In the genomic region with DNA sequence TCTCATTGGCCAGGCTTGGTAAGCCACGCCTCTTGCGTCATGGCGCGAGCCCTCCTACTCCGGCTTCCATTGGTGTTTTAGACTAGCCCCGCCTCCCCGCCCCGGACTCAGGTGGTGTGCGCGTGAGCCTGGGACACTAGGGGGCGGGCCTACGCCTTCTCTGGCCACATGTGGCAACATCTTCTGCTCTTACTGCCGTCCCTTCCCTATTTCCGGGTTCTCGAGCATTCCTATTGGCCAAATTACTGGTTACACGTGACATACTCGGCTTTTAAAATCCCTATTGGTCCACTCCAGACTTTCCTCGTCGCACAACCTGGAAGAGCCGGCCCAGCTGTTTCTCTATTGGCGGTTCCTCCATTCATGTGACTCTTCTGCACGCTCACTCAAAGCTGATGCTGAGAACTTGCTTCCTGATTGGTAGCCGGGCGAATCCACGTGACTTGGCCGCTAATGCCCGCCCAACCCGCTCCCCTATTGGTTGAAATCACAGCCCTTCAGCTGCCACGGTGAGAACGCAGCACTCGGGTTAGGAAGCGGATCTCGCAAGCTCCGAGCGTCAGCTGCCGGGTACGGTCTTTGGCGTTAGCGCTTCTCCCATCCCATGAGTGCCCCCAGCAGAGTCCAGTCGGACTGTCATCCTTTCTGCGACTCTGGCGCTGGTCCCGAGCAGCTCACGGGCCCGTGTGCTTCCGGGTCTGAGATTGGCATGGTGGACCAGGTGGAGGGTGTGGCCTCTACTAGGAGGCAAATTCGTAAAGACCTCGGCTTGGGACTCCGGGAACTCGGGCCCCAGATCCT, we compare ENCODE assay signal across 8 cellular contexts. TPM values are rescaled to one million over a fixed set of nuclear protein-coding genes. Genes with fewer than 3 reads are reported as not detected.
DNase-seq lines count a peak whose midpoint lies in the region; ATAC-seq and TF ChIP-seq lines count a peak whose summit lies in the region.

BLOC1S3 (plus strand) TSS at position 523 of the 801 bp plus-strand sequence. CDS start 513 bp downstream, outside the sequence.

- H3K4me3 ChIP-seq in BE2C (ENCODE audit: low read depth, low read length) (peak within 1 kb of the TSS; percentile 98), choroid plexus epithelial cell (ENCODE audit: low read depth, low read length) (peak within 1 kb of the TSS; percentile 99), kidney epithelial cell (ENCODE audit: low read depth, low read length) (peak within 1 kb of the TSS; percentile 82)

- peak; percentile 76 for TF ChIP-seq POLR2A in GM19193 (IDR thresholded peaks at IDR 0.05; ENCODE audit: extremely low read depth, insufficient read depth, insufficient read length)

- no peaks in the 10 kb centered on the region for H3K9me3 ChIP-seq in BE2C

- no peaks in the 10 kb centered on the region for H3K36me3 ChIP-seq in BE2C
- H3K36me3 ChIP-seq in kidney epithelial cell (ENCODE audit: control insufficient read depth, insufficient read depth, low read length) = no peaks in the 10 kb centered on the region

- peak; percentile 100 for DNase-seq in BE2C
- peak; percentile 99 for DNase-seq in NCI-H510A treated with DMSO at 0.1 percent for 48 hours (lab: John Stamatoyannopoulos, UW)
- peak; percentile 99 for DNase-seq in activated CD4-positive, alpha-beta T cell treated with anti-CD3 and anti-CD28 coated beads for 24 hours (ENCODE audit: low read depth in 2 of 2)
- DNase-seq in choroid plexus epithelial cell (ENCODE audit: low read depth) = peak; percentile 100
- DNase-seq in kidney epithelial cell (ENCODE audit: low read depth) = peak; percentile 100
- DNase-seq in stimulated activated CD4-positive, alpha-beta T cell treated with anti-CD3 and anti-CD28 coated beads, Interleukin-15, amount 100 ng/mL, for 48 hours (ENCODE audit: low read depth in 2 of 2) = peak; percentile 100

- no peaks in the 10 kb centered on the region for H3K4me1 ChIP-seq in BE2C

- ATAC-seq in HG03439 (IDR thresholded peaks at IDR 0.05; ENCODE audit: unreplicated experiment) = peak; percentile 89

- no peaks in the 10 kb centered on the region for H3K27me3 ChIP-seq in BE2C
- H3K27me3 ChIP-seq in kidney epithelial cell (ENCODE audit: control insufficient read depth, insufficient read depth, low read length) = no peaks in the 10 kb centered on the region

- TF ChIP-seq CTCF in BE2C (IDR thresholded peaks at IDR 0.05; ENCODE audit: low read depth, low read length) = peak; percentile 41
- peak; percentile 32 for TF ChIP-seq CTCF in choroid plexus epithelial cell (conservative IDR thresholded peaks at IDR 0.05; ENCODE audit: low read depth, low read length)
- TF ChIP-seq CTCF in kidney epithelial cell (IDR thresholded peaks at IDR 0.05; ENCODE audit: insufficient read depth, low read length, poor library complexity, severe bottlenecking) = peak; percentile 29

RNA-seq across cellular contexts. Expression of gene BLOC1S3, which starts in this region (rescaled TPM):
- 12.6 TPM for polyA plus RNA-seq in BE2C (2012; ENCODE audit: insufficient read depth, insufficient read length, low read depth)
- total RNA-seq in kidney epithelial cell = 21.9 and 25.0 TPM in 2 replicates

Comparison
In these comparisons a context has a peak if more than half of its experiments do, and no peak if none do; other contexts are left out.
1. Peak in every context shown above with its lines: DNase-seq, ATAC-seq and H3K4me3 ChIP-seq.